1 cellular context compared by ENCODE assay signal in genomic region chr5:96821260-96821916, GRCh38.
A peak's percentile ranks its signal among the peaks of the same experiment; 100 is the strongest.
TF ChIP-seq lines count a peak whose summit lies in the region.

No MANE protein-coding gene starts in this region.

TF ChIP-seq in H1, 55 proteins besides CTCF, POLR2A, EP300 and RAD21:
- no peak for TF ChIP-seq NRF1 (IDR thresholded peaks at IDR 0.05; ENCODE audit: low read depth, low read length)
- TF ChIP-seq TEAD4 (IDR thresholded peaks at IDR 0.05; ENCODE audit: low read depth, low read length): peak; percentile 91
TF ChIP-seq in H1: peak in this region for 1.
